In genomic region chrX:40794812-40795130, GRCh38 we compare ENCODE assay signal across 7 cellular contexts. TPM values are rescaled to one million over a fixed set of nuclear protein-coding genes. Genes with fewer than 3 reads are reported as not detected.
DNase-seq lines count a peak whose midpoint lies in the region; FAIRE-seq and TF ChIP-seq lines count a peak whose summit lies in the region.
"Not testable (repeated sequence)": the region's sequence is repeated elsewhere in the genome, so short reads cannot be mapped to it uniquely, and the experiment has no call there.

No MANE protein-coding gene starts in this region.

- H2BK12ac ChIP-seq in H1 (ENCODE audit: low read depth, low read length) = 0 out of 2 replicates have a peak overlapping the region, but pooled peaks have one; percentile 27

- H3K9me3 Mint-ChIP-seq in glutamatergic neuron (ENCODE audit: unreplicated experiment) = not testable (repeated sequence)

- 0 out of 2 replicates have a peak overlapping the region, but pooled peaks have one; percentile 61 for H2BK20ac ChIP-seq in H1 (ENCODE audit: low read length)

- H3K23ac ChIP-seq in H1 (ENCODE audit: insufficient read length) = not testable (repeated sequence)

- not testable (repeated sequence) for TF ChIP-seq POLR2A in H1 (IDR thresholded peaks at IDR 0.05; ENCODE audit: control extremely low read depth in 1 of 2, low read depth in 2 of 2, low read length in 2 of 2)

- peak overlapping the region; percentile 52 for H3K27ac Mint-ChIP-seq in glutamatergic neuron (ENCODE audit: unreplicated experiment)

- not testable (repeated sequence) for H2BK5ac ChIP-seq in H1 (ENCODE audit: low read depth, low read length)

- H3K27ac ChIP-seq in HUES64 (ENCODE audit: low read depth, low read length) (peak overlapping the region; percentile 67; the same call in 1 of the 2 replicates), osteoblast (ENCODE audit: low read depth, low read length) (peak overlapping the region; percentile 77)
- H3K27ac ChIP-seq in H1 (ENCODE audit: low read depth, low read length) = not testable (repeated sequence)

- H3K23me2 ChIP-seq in H1 (ENCODE audit: low read depth, low read length) = not testable (repeated sequence)

- TF ChIP-seq EP300 in H1 (IDR thresholded peaks at IDR 0.05; ENCODE audit: borderline replicate concordance in 1 of 2, low read depth in 2 of 2, low read length in 2 of 2) = not testable (repeated sequence)

- not testable (repeated sequence) for TF ChIP-seq RAD21 in H1 (IDR thresholded peaks at IDR 0.05 in 1 of 2, conservative IDR thresholded peaks at IDR 0.05 in 1 of 2; ENCODE audit: low read depth in 2 of 2, low read length in 2 of 2)

- not testable (repeated sequence) for H4K91ac ChIP-seq in H1 (replicated peaks; ENCODE audit: insufficient read length, low read length)

- H3K4me1 ChIP-seq in HUES64 (ENCODE audit: insufficient read depth, low read length); adipocyte (ENCODE audit: control insufficient read depth, insufficient read depth, low read length); H1 (replicated peaks in 1 of 4; ENCODE audit: control insufficient read depth in 3 of 4, insufficient read depth in 4 of 4, low read length in 3 of 4); osteoblast (ENCODE audit: insufficient read depth, low read length): not testable (repeated sequence)

- not testable (repeated sequence) for H3K4me1 Mint-ChIP-seq in glutamatergic neuron (ENCODE audit: low read depth, unreplicated experiment)

- not testable (repeated sequence) for H3K79me2 ChIP-seq in H1 (ENCODE audit: control insufficient read depth in 1 of 2, insufficient read depth in 2 of 2, low read length in 2 of 2); osteoblast (ENCODE audit: insufficient read depth, low read length)

- H3K14ac ChIP-seq in H1 (ENCODE audit: insufficient read length) = not testable (repeated sequence)

- not testable (repeated sequence) for TF ChIP-seq CTCF in H1 (IDR thresholded peaks at IDR 0.05; ENCODE audit: control extremely low read depth in 1 of 3, insufficient read depth in 1 of 3, low read depth in 1 of 3, low read length in 3 of 3); glutamatergic neuron (IDR thresholded peaks at IDR 0.05; ENCODE audit: partially characterized antibody, unreplicated experiment); osteoblast (IDR thresholded peaks at IDR 0.05; ENCODE audit: extremely low read depth, low read depth, low read length)

- H2AFZ ChIP-seq in H1 (ENCODE audit: low read length) = not testable (repeated sequence)
- peak overlapping the region; percentile 81 for H2AFZ ChIP-seq in osteoblast (ENCODE audit: low read length)

- not testable (repeated sequence) for H3K27me3 ChIP-seq in HUES64 (ENCODE audit: insufficient read depth, low read length); H1 (replicated peaks in 1 of 4; ENCODE audit: control insufficient read depth in 3 of 4, extremely low read depth in 1 of 4, insufficient read depth in 3 of 4, low read length in 3 of 4); osteoblast (ENCODE audit: insufficient read depth, low read length)
- peaks cover 19% of the 10 kb centered on the region for H3K27me3 ChIP-seq in adipocyte (replicated peaks; ENCODE audit: control insufficient read depth, insufficient read depth, low read length)

- H4K20me1 ChIP-seq in H1 (replicated peaks in 1 of 2; ENCODE audit: control insufficient read depth in 1 of 2, insufficient read depth in 2 of 2, low read length in 2 of 2); osteoblast (ENCODE audit: insufficient read depth, low read length): not testable (repeated sequence)

- DNase-seq in Daoy (ENCODE audit: low read depth) = peak; percentile 6
- peak; percentile 80 for DNase-seq in NCI-H345 (lab: John Stamatoyannopoulos, UW)
- DNase-seq in adipocyte (ENCODE audit: low read depth) = peak; percentile 12
- not testable (repeated sequence) for DNase-seq in H1 (ENCODE audit: low read depth in 1 of 2, low spot score in 2 of 2); glutamatergic neuron; osteoblast (ENCODE audit: insufficient read length, low spot score, missing footprints)

- not testable (repeated sequence) for H2BK120ac ChIP-seq in H1 (replicated peaks; ENCODE audit: low read depth, low read length)

- not testable (repeated sequence) for H3K36me3 Mint-ChIP-seq in glutamatergic neuron (ENCODE audit: unreplicated experiment)

- H3K36me3 ChIP-seq in HUES64 (ENCODE audit: insufficient read depth, low read length); adipocyte (ENCODE audit: control insufficient read depth, insufficient read depth, low read length, severe bottlenecking); H1 (ENCODE audit: control insufficient read depth in 2 of 4, insufficient read depth in 4 of 4, low read length in 3 of 4); osteoblast (ENCODE audit: insufficient read depth, low read length): not testable (repeated sequence)

- CTCF ChIA-PET in H1 (lab: Charles Lee; ENCODE audit: partially characterized antibody) = interaction anchor here (0.9 to 1.3 kb wide), 8 partner anchors 9 to 249 kb away, joined by 3 to 6 read pairs (median 4); no protein-coding TSS in a partner anchor

- WGBS in HUES64 = 100% methylated on average over 1 of the region's 1 CpG
- 91% methylated on average over 1 of the region's 1 CpG; no CpG with 5 or more reads in 1 of the 2 experiments for WGBS in H1 (ENCODE audit: extremely low coverage in 1 of 2, insufficient coverage in 1 of 2, insufficient read length in 1 of 2, insufficient replicate concordance in 2 of 2, low coverage in 1 of 2, low lambda C conversion rate in 2 of 2, missing lambda C conversion rate in 1 of 2), 2 experiments

- not testable (repeated sequence) for H2AK5ac ChIP-seq in H1 (ENCODE audit: low read depth, low read length)

- not testable (repeated sequence) for H4K5ac ChIP-seq in H1 (ENCODE audit: insufficient read length, low read depth, low read length)

- not testable (repeated sequence) for H3K9ac ChIP-seq in HUES64 (ENCODE audit: low read depth, low read length); H1 (replicated peaks in 1 of 4; ENCODE audit: extremely low read depth in 1 of 4, low read depth in 3 of 4, low read length in 3 of 4)
- peak overlapping the region; percentile 63 for H3K9ac ChIP-seq in adipocyte (ENCODE audit: low read length)

- H3K4ac ChIP-seq in H1 (replicated peaks; ENCODE audit: insufficient read length, low read depth, low read length) = not testable (repeated sequence)

- H3K56ac ChIP-seq in H1 (replicated peaks; ENCODE audit: insufficient read length, low read depth, low read length) = not testable (repeated sequence)

- not testable (repeated sequence) for H3K9me3 ChIP-seq in HUES64 (ENCODE audit: insufficient read depth, low read depth, low read length); H1 (ENCODE audit: insufficient read depth in 2 of 2, low read depth in 1 of 2, low read length in 1 of 2); osteoblast (ENCODE audit: low read depth, low read length)
- peaks cover 31% of the 10 kb centered on the region for H3K9me3 ChIP-seq in adipocyte (ENCODE audit: control insufficient read depth, low read length)

- not testable (repeated sequence) for H3K4me2 ChIP-seq in H1 (ENCODE audit: insufficient read depth in 1 of 2, low read depth in 2 of 2, low read length in 2 of 2)
- H3K4me2 ChIP-seq in osteoblast (ENCODE audit: insufficient read depth, low read length) = peak overlapping the region; percentile 82

- not testable (repeated sequence) for H2BK15ac ChIP-seq in H1 (ENCODE audit: low read length)

- not testable (repeated sequence) for H3K18ac ChIP-seq in H1 (ENCODE audit: extremely low read depth, low read length)

- H4K8ac ChIP-seq in H1 (ENCODE audit: extremely low read depth, insufficient read depth, low read length) = not testable (repeated sequence)

- POLR2A ChIA-PET in H1 (lab: Charles Lee; ENCODE audit: partially characterized antibody) = not testable (repeated sequence)

- H3K4me3 Mint-ChIP-seq in glutamatergic neuron (ENCODE audit: unreplicated experiment) = not testable (repeated sequence)

- H3K27me3 Mint-ChIP-seq in glutamatergic neuron (ENCODE audit: unreplicated experiment) = not testable (repeated sequence)

- H3K4me3 ChIP-seq in HUES64 (ENCODE audit: low read length); adipocyte (ENCODE audit: low read length); H1 (ENCODE audit: extremely low read depth in 1 of 4, insufficient read depth in 2 of 4, low read depth in 3 of 4, low read length in 4 of 4): not testable (repeated sequence)
- peak overlapping the region; percentile 66 for H3K4me3 ChIP-seq in osteoblast (ENCODE audit: insufficient read depth, low read length)

- FAIRE-seq in H1 (lab: Jason Lieb, UNC) = not testable (repeated sequence)

- not testable (repeated sequence) for H3K79me1 ChIP-seq in H1 (ENCODE audit: low read depth, low read length)

RNA-seq across cellular contexts. Expression of gene MED14, which starts 59.4 kb away (rescaled TPM):
- total RNA-seq in Daoy (2014; rRNA removed; shearing (Covaris generic)) = 17.4 and 43.6 TPM in 2 replicates
- 30.2 TPM for polyA plus RNA-seq in HUES64 (2013, experiment 1 of 2)
- 39.4 TPM for polyA plus RNA-seq in HUES64 (2013, experiment 2 of 2)
- 117 and 122 TPM in 2 replicates for total RNA-seq in H1 (2021; fragmentation: NEBNext Ultra II Directional; extraction: Animal tissue kit (Norgen Biotek cat#: 25700))
- polyA plus RNA-seq in H1 (2011; rRNA removed) = 73.0 and 79.7 TPM in 2 replicates
- 73.3 TPM for polyA plus RNA-seq in H1 (2011; cell fraction: cytosol; rRNA removed)
- 190 TPM for polyA plus RNA-seq in H1 (2011; cell fraction: nucleus; rRNA removed)
- polyA plus RNA-seq in H1 (2012, experiment 1 of 2) = 62.3 to 102 TPM (median 78.1 TPM) in 4 replicates
- 5.8 TPM for polyA plus RNA-seq in H1 (2012, experiment 2 of 2)
- 51.2 TPM for polyA plus RNA-seq in H1 (2013, experiment 1 of 2)
- polyA plus RNA-seq in H1 (2013, experiment 2 of 2) = 47.1 TPM
- 129 and 130 TPM in 2 replicates for polyA minus RNA-seq in H1 (2011; rRNA and poly(A)+ RNA removed)
- polyA minus RNA-seq in H1 (2011; cell fraction: cytosol; rRNA and poly(A)+ RNA removed) = 104 TPM
- 247 TPM for polyA minus RNA-seq in H1 (2011; cell fraction: nucleus; rRNA and poly(A)+ RNA removed)
- 59.8 TPM for total RNA-seq in glutamatergic neuron (ENCODE audit: unreplicated experiment)
- total RNA-seq in osteoblast = 34.7 and 37.1 TPM in 2 replicates
